ENCODE assay signal across 8 cellular contexts in the genomic region with DNA sequence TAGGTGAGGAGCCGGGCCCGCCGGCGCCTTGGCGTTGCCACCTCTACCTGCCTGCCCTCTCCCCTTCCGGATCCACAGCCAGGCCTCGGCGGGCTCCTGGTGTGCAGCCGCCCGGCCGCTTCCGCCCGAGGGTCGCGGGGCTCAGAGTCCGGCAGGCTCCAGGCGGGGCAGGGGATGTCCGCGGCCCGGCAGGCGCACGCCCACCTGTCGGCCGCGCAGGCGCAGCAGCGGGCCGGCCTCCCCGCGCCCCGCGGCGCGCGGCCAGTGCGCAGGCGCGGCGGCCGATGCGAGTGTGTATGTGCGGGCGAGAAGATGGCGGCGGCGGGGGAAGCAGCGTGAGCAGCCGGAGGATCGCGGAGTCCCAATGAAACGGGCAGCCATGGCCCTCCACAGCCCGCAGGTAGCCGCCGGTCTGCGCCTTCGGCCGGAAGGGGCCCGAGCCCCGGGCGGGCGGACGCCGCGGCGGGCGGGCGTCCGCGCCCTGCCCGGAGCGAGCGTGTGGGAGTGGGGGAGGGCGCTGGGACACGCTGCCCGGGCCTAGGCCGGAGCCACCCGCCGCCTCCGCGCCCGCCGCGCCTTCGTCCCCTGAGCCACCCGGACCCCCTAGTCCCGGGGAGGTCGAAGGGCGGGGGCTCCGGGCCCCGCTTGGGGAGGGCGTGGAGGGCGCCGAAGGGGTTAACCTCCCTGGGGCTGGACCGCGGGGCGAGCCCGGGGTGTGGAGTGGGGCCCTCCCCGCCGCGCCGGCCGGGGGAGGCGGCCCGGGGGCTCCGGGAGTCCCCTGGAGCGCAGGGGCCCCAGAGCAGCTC. TPM values are rescaled to one million over a fixed set of nuclear protein-coding genes. Genes with fewer than 3 reads are reported as not detected.
DNase-seq lines count a peak whose midpoint lies in the region; ATAC-seq, FAIRE-seq and TF ChIP-seq lines count a peak whose summit lies in the region.

A gene with protein sequence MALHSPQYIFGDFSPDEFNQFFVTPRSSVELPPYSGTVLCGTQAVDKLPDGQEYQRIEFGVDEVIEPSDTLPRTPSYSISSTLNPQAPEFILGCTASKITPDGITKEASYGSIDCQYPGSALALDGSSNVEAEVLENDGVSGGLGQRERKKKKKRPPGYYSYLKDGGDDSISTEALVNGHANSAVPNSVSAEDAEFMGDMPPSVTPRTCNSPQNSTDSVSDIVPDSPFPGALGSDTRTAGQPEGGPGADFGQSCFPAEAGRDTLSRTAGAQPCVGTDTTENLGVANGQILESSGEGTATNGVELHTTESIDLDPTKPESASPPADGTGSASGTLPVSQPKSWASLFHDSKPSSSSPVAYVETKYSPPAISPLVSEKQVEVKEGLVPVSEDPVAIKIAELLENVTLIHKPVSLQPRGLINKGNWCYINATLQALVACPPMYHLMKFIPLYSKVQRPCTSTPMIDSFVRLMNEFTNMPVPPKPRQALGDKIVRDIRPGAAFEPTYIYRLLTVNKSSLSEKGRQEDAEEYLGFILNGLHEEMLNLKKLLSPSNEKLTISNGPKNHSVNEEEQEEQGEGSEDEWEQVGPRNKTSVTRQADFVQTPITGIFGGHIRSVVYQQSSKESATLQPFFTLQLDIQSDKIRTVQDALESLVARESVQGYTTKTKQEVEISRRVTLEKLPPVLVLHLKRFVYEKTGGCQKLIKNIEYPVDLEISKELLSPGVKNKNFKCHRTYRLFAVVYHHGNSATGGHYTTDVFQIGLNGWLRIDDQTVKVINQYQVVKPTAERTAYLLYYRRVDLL (plus strand): TSS at position 289 of the 806 bp plus-strand sequence. CDS start 91 bp downstream, at position 380.

- H3K27me3 Mint-ChIP-seq in central memory CD8-positive, alpha-beta T cell: no peaks in the 10 kb centered on the region

- H3K4me2 ChIP-seq in A549: peak within 1 kb of the TSS; percentile 97

- H3K27ac Mint-ChIP-seq in central memory CD8-positive, alpha-beta T cell (ENCODE audit: low read depth): peak within 1 kb of the TSS; percentile 90

- ATAC-seq in A549 (peak; percentile 89 to 95), GM18520 (IDR thresholded peaks at IDR 0.05; ENCODE audit: unreplicated experiment) (peak; percentile 60), HG03045 (IDR thresholded peaks at IDR 0.05; ENCODE audit: unreplicated experiment) (peak; percentile 77)
- ATAC-seq in central memory CD8-positive, alpha-beta T cell (replicated peaks; ENCODE audit: extremely low read depth, poor library complexity, severe bottlenecking): peak; percentile 80

- peak within 1 kb of the TSS; percentile 39 to 78 for H3K9ac ChIP-seq in kidney (ENCODE audit: low read length in 2 of 2)

- WGBS in A549 (ENCODE audit: missing lambda C conversion rate): 3% methylated on average over 14 of the region's 106 CpGs

- H3K36me3 Mint-ChIP-seq in central memory CD8-positive, alpha-beta T cell (ENCODE audit: insufficient read depth): peaks cover 8% of the 10 kb centered on the region

- no peaks in the 10 kb centered on the region for H3K36me3 ChIP-seq in kidney (ENCODE audit: control insufficient read depth in 1 of 2, insufficient read depth in 2 of 2, low read length in 2 of 2)

- TF ChIP-seq POLR2A in A549 (IDR thresholded peaks at IDR 0.05; ENCODE audit: low read length): peak; percentile 80

- no peak for TF ChIP-seq RAD21 in A549 (conservative IDR thresholded peaks at IDR 0.05 in 1 of 2, IDR thresholded peaks at IDR 0.05 in 1 of 2)

- H3K4me1 Mint-ChIP-seq in central memory CD8-positive, alpha-beta T cell: peaks cover 30% of the 10 kb centered on the region

- no peaks in the 10 kb centered on the region for H3K9me3 ChIP-seq in A549
- no peaks in the 10 kb centered on the region for H3K9me3 ChIP-seq in kidney (ENCODE audit: control insufficient read depth in 1 of 2, low read length in 2 of 2)

- TF ChIP-seq EP300 in A549 (IDR thresholded peaks at IDR 0.05): no peak

- POLR2A ChIA-PET in A549 (lab: Yijun Ruan, JAX): interaction anchor here (1.3 to 1.4 kb wide), 2 partner anchors 28 to 30 kb away, joined by 3 to 4 read pairs; no protein-coding TSS in a partner anchor

- peak; percentile 81 to 88 for DNase-seq in A549 (ENCODE audit: low read depth in 1 of 2, low spot score in 1 of 2)
- peak; percentile 83 for DNase-seq in NCI-H2227 (lab: John Stamatoyannopoulos, UW; ENCODE audit: unreplicated experiment)
- DNase-seq in activated CD4-positive, CD25-positive, alpha-beta regulatory T cell treated with anti-CD3 and anti-CD28 coated beads, Interleukin-2, amount 50 U/mL, for 16 hours (ENCODE audit: low read depth, low spot score): peak; percentile 61
- peak; percentile 74 to 75 for DNase-seq in central memory CD8-positive, alpha-beta T cell (ENCODE audit: low spot score in 2 of 2)
- peak; percentile 90 for DNase-seq in kidney
- peak; percentile 67 to 79 for DNase-seq in stimulated activated CD4-positive, alpha-beta T cell treated with anti-CD3 and anti-CD28 coated beads, Interleukin-15, amount 100 ng/mL, for 1 hour (ENCODE audit: low read depth in 1 of 2, low spot score in 1 of 2)

- intact Hi-C loops in kidney (cut with DNase I): no loop called here

- no peak for FAIRE-seq in A549 (lab: Jason Lieb, UNC)
- FAIRE-seq in kidney (lab: Jason Lieb, UNC): no peak

- CTCF ChIA-PET in A549 (lab: Yijun Ruan, JAX): interaction anchor here (1.4 to 1.9 kb wide), 5 partner anchors 12 to 77 kb away, joined by 4 to 14 read pairs (median 7); no protein-coding TSS in a partner anchor

- H3K9me3 Mint-ChIP-seq in central memory CD8-positive, alpha-beta T cell: no peaks in the 10 kb centered on the region

- H3K4me1 ChIP-seq in A549 (peaks cover 30% of the 10 kb centered on the region), kidney (ENCODE audit: control insufficient read depth in 1 of 2, insufficient read depth in 1 of 2, low read depth in 1 of 2, low read length in 2 of 2) (peaks cover 7 to 10% of the 10 kb centered on the region in 2 donors)

- peak within 1 kb of the TSS; percentile 100 for H3K4me3 ChIP-seq in A549
- peak within 1 kb of the TSS; percentile 91 to 95 for H3K4me3 ChIP-seq in kidney (ENCODE audit: low read length in 2 of 2)

- H3K4me3 Mint-ChIP-seq in central memory CD8-positive, alpha-beta T cell: peak within 1 kb of the TSS; percentile 92

- TF ChIP-seq CTCF in A549 (IDR thresholded peaks at IDR 0.05): no peak
- TF ChIP-seq CTCF in kidney (IDR thresholded peaks at IDR 0.05; ENCODE audit: borderline replicate concordance, extremely low read depth, insufficient read depth): no peak

- peak within 1 kb of the TSS; percentile 95 to 99 for H3K27ac ChIP-seq in A549
- H3K27ac ChIP-seq in kidney (ENCODE audit: low read depth in 2 of 2, low read length in 2 of 2): peak within 1 kb of the TSS; percentile 13 to 28

TF ChIP-seq in A549, 52 proteins besides CTCF, POLR2A, EP300 and RAD21 (continues in another document):
- TF ChIP-seq RCOR1 (IDR thresholded peaks at IDR 0.05; ENCODE audit: low read depth, low read length): no peak
- TF ChIP-seq, protein P1, sequence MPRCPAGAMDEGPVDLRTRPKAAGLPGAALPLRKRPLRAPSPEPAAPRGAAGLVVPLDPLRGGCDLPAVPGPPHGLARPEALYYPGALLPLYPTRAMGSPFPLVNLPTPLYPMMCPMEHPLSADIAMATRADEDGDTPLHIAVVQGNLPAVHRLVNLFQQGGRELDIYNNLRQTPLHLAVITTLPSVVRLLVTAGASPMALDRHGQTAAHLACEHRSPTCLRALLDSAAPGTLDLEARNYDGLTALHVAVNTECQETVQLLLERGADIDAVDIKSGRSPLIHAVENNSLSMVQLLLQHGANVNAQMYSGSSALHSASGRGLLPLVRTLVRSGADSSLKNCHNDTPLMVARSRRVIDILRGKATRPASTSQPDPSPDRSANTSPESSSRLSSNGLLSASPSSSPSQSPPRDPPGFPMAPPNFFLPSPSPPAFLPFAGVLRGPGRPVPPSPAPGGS (IDR thresholded peaks at IDR 0.05): peak; percentile 75; the same call in 2 of the 3 replicates
- no peak for TF ChIP-seq FOSB (CRISPR knock-in tag; IDR thresholded peaks at IDR 0.05)
- no peak for TF ChIP-seq ESRRA (IDR thresholded peaks at IDR 0.05; ENCODE audit: borderline replicate concordance, low read length)
- no peak for TF ChIP-seq RNF2 (IDR thresholded peaks at IDR 0.05; ENCODE audit: borderline replicate concordance, low read depth)
- TF ChIP-seq MYC (IDR thresholded peaks at IDR 0.05; ENCODE audit: borderline replicate concordance, low read length): peak; percentile 76; the same call in 1 of the 2 replicates
- TF ChIP-seq, protein P2, sequence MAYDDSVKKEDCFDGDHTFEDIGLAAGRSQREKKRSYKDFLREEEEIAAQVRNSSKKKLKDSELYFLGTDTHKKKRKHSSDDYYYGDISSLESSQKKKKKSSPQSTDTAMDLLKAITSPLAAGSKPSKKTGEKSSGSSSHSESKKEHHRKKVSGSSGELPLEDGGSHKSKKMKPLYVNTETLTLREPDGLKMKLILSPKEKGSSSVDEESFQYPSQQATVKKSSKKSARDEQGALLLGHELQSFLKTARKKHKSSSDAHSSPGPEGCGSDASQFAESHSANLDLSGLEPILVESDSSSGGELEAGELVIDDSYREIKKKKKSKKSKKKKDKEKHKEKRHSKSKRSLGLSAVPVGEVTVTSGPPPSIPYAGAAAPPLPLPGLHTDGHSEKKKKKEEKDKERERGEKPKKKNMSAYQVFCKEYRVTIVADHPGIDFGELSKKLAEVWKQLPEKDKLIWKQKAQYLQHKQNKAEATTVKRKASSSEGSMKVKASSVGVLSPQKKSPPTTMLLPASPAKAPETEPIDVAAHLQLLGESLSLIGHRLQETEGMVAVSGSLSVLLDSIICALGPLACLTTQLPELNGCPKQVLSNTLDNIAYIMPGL (CRISPR knock-in tag; IDR thresholded peaks at IDR 0.05; ENCODE audit: borderline replicate concordance): 0 out of 2 replicates have a peak, but pooled peaks have one; percentile 24
- no peak for TF ChIP-seq SMC3 (IDR thresholded peaks at IDR 0.05)
- peak; percentile 47; the same call in 1 of the 2 replicates for TF ChIP-seq PHF8 (IDR thresholded peaks at IDR 0.05; ENCODE audit: borderline replicate concordance, low read depth)
- TF ChIP-seq JUN (IDR thresholded peaks at IDR 0.05): peak; percentile 60 to 86; a peak in 4 of 5 replicates
- no peak for TF ChIP-seq BHLHE40 (IDR thresholded peaks at IDR 0.05; ENCODE audit: low read depth, low read length)
- TF ChIP-seq EHF (CRISPR knock-in tag; IDR thresholded peaks at IDR 0.05): no peak
- no peak for TF ChIP-seq NFE2L2 (conservative IDR thresholded peaks at IDR 0.05; ENCODE audit: low read length)
- no peak for TF ChIP-seq TFCP2L1 (CRISPR knock-in tag; IDR thresholded peaks at IDR 0.05)
- TF ChIP-seq HEYL (CRISPR knock-in tag; IDR thresholded peaks at IDR 0.05): no peak

RNA-seq across cellular contexts. Expression of the gene that starts here (rescaled TPM):
- polyA plus RNA-seq in A549 (2011; rRNA removed) (93.5 and 144 TPM in 2 replicates), A549 (2017; fragmentation: RNase III; extraction: RNeasy Plus Mini Kit Qiagen cat#74134 plus additional on column Dnase treatment) (60.6 to 64.2 TPM (median 61.5 TPM) in 3 replicates), kidney (ENCODE audit: insufficient read depth, low read depth, low replicate concordance) (36.8 TPM)
- polyA plus RNA-seq in A549 (2012; cell fraction: cytosol; rRNA removed): 90.7 and 101 TPM in 2 replicates
- polyA plus RNA-seq in A549 (2012; cell fraction: nucleus; rRNA removed): 156 and 209 TPM in 2 replicates
- polyA minus RNA-seq in A549 (2011; rRNA and poly(A)+ RNA removed): 241 and 307 TPM in 2 replicates
- total RNA-seq in kidney: 79.5 TPM

Comparison
In these comparisons a context has a peak if more than half of its experiments do, and no peak if none do; other contexts are left out.
1. Peak in every context shown above with its lines: DNase-seq, ATAC-seq, H3K4me3 ChIP-seq and H3K27ac ChIP-seq.